Comparison of ENCODE assay signal across 8 cellular contexts in genomic region chr12:50084775-50085614, GRCh38. TPM values are rescaled to one million over a fixed set of nuclear protein-coding genes. Genes with fewer than 3 reads are reported as not detected.
DNase-seq lines count a peak whose midpoint lies in the region; ATAC-seq and TF ChIP-seq lines count a peak whose summit lies in the region.

TSS of gene SMARCD1 (plus strand) at chr12:50085342. CDS start at chr12:50085370, 28 bp downstream.

- H3K27ac ChIP-seq in KOPT-K1 (ENCODE audit: low read depth, low read length, poor library complexity, severe bottlenecking) = peak within 1 kb of the TSS; percentile 73
- H3K27ac ChIP-seq in fibroblast of lung (ENCODE audit: insufficient read depth, low read length) = peak within 1 kb of the TSS; percentile 87

- peaks cover 10% of the 10 kb centered on the region for H3K79me2 ChIP-seq in fibroblast of lung (ENCODE audit: control insufficient read depth, insufficient read depth, low read length)

- H3K36me3 ChIP-seq in KOPT-K1 (ENCODE audit: insufficient read depth, low read length) (peaks cover 37% of the 10 kb centered on the region), fibroblast of lung (ENCODE audit: control insufficient read depth, insufficient read depth, low read length) (peaks cover 9% of the 10 kb centered on the region)

- peaks cover 18% of the 10 kb centered on the region for H3K36me3 Mint-ChIP-seq in activated T-helper 1 cell treated with anti-CD3 and anti-CD28 coated beads, Interleukin-12 subunit alpha, Interleukin-12 subunit beta, Interleukin-2, Interleukin-4 antibody, amounts not matched to agents 30 ng/mL and 10 ng/mL and 1 ng/mL, durations not matched to agents 14 hours and 24 hours and 36 hours (ENCODE audit: low read depth)
- peaks cover 0 to 36% (median 3%) of the 10 kb centered on the region in 3 donors for H3K36me3 Mint-ChIP-seq in naive thymus-derived CD8-positive, alpha-beta T cell

- peak within 1 kb of the TSS; percentile 94 for H2AFZ ChIP-seq in fibroblast of lung (ENCODE audit: low read length)

- peak within 1 kb of the TSS; percentile 70 to 100 (median 96) for H3K4me3 ChIP-seq in fibroblast of lung (replicated peaks in 1 of 4; ENCODE audit: control extremely low read depth in 1 of 4, insufficient read depth in 1 of 4, low read depth in 3 of 4, low read length in 4 of 4)

- peak within 1 kb of the TSS; percentile 90 for H3K4me3 Mint-ChIP-seq in activated T-helper 1 cell treated with anti-CD3 and anti-CD28 coated beads, Interleukin-12 subunit alpha, Interleukin-12 subunit beta, Interleukin-2, Interleukin-4 antibody, amounts not matched to agents 30 ng/mL and 10 ng/mL and 1 ng/mL, durations not matched to agents 14 hours and 24 hours and 36 hours
- peak within 1 kb of the TSS; percentile 90 to 99 (median 94) for H3K4me3 Mint-ChIP-seq in naive thymus-derived CD8-positive, alpha-beta T cell

- peak; percentile 94 for DNase-seq in DMS79 (lab: John Stamatoyannopoulos, UW)
- DNase-seq in RKO (ENCODE audit: low spot score) = peak; percentile 95
- peak; percentile 78 for DNase-seq in activated T-helper 1 cell treated with anti-CD3 and anti-CD28 coated beads, Interleukin-12 subunit alpha, Interleukin-12 subunit beta, Interleukin-2, Interleukin-4 antibody, amounts not matched to agents 30 ng/mL and 10 ng/mL and 1 ng/mL, durations not matched to agents 14 hours and 24 hours and 36 hours (ENCODE audit: low spot score)
- peak; percentile 91 to 93 for DNase-seq in fibroblast of lung (ENCODE audit: low read depth in 2 of 2)
- peak; percentile 66 to 91 (median 80) for DNase-seq in naive thymus-derived CD8-positive, alpha-beta T cell
- peak; percentile 65 to 88 (median 80) for DNase-seq in stimulated activated naive CD4-positive, alpha-beta T cell (lab: John Stamatoyannopoulos, UW)

- peak within 1 kb of the TSS; percentile 90 for H3K4me2 ChIP-seq in fibroblast of lung (ENCODE audit: extremely low read depth, insufficient read depth, low read length)

- H3K27ac Mint-ChIP-seq in activated T-helper 1 cell treated with anti-CD3 and anti-CD28 coated beads, Interleukin-12 subunit alpha, Interleukin-12 subunit beta, Interleukin-2, Interleukin-4 antibody, amounts not matched to agents 30 ng/mL and 10 ng/mL and 1 ng/mL, durations not matched to agents 14 hours and 24 hours and 36 hours = peak within 1 kb of the TSS; percentile 93
- H3K27ac Mint-ChIP-seq in naive thymus-derived CD8-positive, alpha-beta T cell = peak within 1 kb of the TSS; percentile 95 to 99 (median 97)

- no peaks in the 10 kb centered on the region for H4K20me1 ChIP-seq in fibroblast of lung (ENCODE audit: control insufficient read depth, extremely low read depth, insufficient read depth, low read length)

- peak; percentile 86 for ATAC-seq in GM21723 (IDR thresholded peaks at IDR 0.05; ENCODE audit: unreplicated experiment)
- ATAC-seq in naive thymus-derived CD8-positive, alpha-beta T cell = peak; percentile 89 to 91

- H3K4me1 ChIP-seq in fibroblast of lung (ENCODE audit: control insufficient read depth, extremely low read depth, insufficient read depth, low read length) = peaks cover 6% of the 10 kb centered on the region

- POLR2A ChIA-PET in naive thymus-derived CD8-positive, alpha-beta T cell (lab: Charles Lee) = interaction anchor here (0.6 to 4.0 kb wide), 12 partner anchors 9 to 261 kb away, joined by 3 to 61 read pairs (median 6); partner anchors contain the start of genes CERS5, COX14, GPD1 and LIMA1

- peaks cover 31% of the 10 kb centered on the region for H3K4me1 Mint-ChIP-seq in activated T-helper 1 cell treated with anti-CD3 and anti-CD28 coated beads, Interleukin-12 subunit alpha, Interleukin-12 subunit beta, Interleukin-2, Interleukin-4 antibody, amounts not matched to agents 30 ng/mL and 10 ng/mL and 1 ng/mL, durations not matched to agents 14 hours and 24 hours and 36 hours (ENCODE audit: low read depth)
- peaks cover 21 to 43% (median 38%) of the 10 kb centered on the region in 4 donors for H3K4me1 Mint-ChIP-seq in naive thymus-derived CD8-positive, alpha-beta T cell

- intact Hi-C loops in activated T-helper 1 cell treated with anti-CD3 and anti-CD28 coated beads, Interleukin-12 subunit alpha, Interleukin-12 subunit beta, Interleukin-2, Interleukin-4 antibody, amounts not matched to agents 30 ng/mL and 10 ng/mL and 1 ng/mL, durations not matched to agents 14 hours and 24 hours and 36 hours (cut with micrococcal nuclease) = loop anchor here (1.0 to 2.0 kb wide), 6 partner anchors 14 to 316 kb away; partner anchors contain the start of genes CERS5, LARP4, LIMA1 and RACGAP1

- H3K27me3 Mint-ChIP-seq in activated T-helper 1 cell treated with anti-CD3 and anti-CD28 coated beads, Interleukin-12 subunit alpha, Interleukin-12 subunit beta, Interleukin-2, Interleukin-4 antibody, amounts not matched to agents 30 ng/mL and 10 ng/mL and 1 ng/mL, durations not matched to agents 14 hours and 24 hours and 36 hours (ENCODE audit: insufficient read depth) = no peaks in the 10 kb centered on the region
- H3K27me3 Mint-ChIP-seq in naive thymus-derived CD8-positive, alpha-beta T cell = no peaks in the 10 kb centered on the region

- no peaks in the 10 kb centered on the region for H3K9me3 Mint-ChIP-seq in activated T-helper 1 cell treated with anti-CD3 and anti-CD28 coated beads, Interleukin-12 subunit alpha, Interleukin-12 subunit beta, Interleukin-2, Interleukin-4 antibody, amounts not matched to agents 30 ng/mL and 10 ng/mL and 1 ng/mL, durations not matched to agents 14 hours and 24 hours and 36 hours
- no peaks in the 10 kb centered on the region for H3K9me3 Mint-ChIP-seq in naive thymus-derived CD8-positive, alpha-beta T cell

- peak within 1 kb of the TSS; percentile 80 for H3K9ac ChIP-seq in fibroblast of lung (ENCODE audit: insufficient read depth, low read length)

- H3K27me3 ChIP-seq in fibroblast of lung (ENCODE audit: control insufficient read depth, insufficient read depth, low read length) = no peaks in the 10 kb centered on the region

- H3K9me3 ChIP-seq in KOPT-K1 (ENCODE audit: insufficient read depth, low read length, poor library complexity, severe bottlenecking) (no peaks in the 10 kb centered on the region), fibroblast of lung (ENCODE audit: control insufficient read depth, insufficient read depth, low read depth, low read length) (no peaks in the 10 kb centered on the region)

- TF ChIP-seq CTCF in fibroblast of lung (conservative IDR thresholded peaks at IDR 0.05 in 1 of 2, IDR thresholded peaks at IDR 0.05 in 1 of 2; ENCODE audit: low read depth in 1 of 2, low read length in 2 of 2) = peak; percentile 55 to 57

RNA-seq across cellular contexts. Expression of gene SMARCD1, which starts in this region (rescaled TPM):
- 74.6 and 75.3 TPM in 2 replicates for total RNA-seq in activated T-helper 1 cell treated with anti-CD3 and anti-CD28 coated beads, Interleukin-12 subunit alpha, Interleukin-12 subunit beta, Interleukin-2, Interleukin-4 antibody, amounts not matched to agents 30 ng/mL and 10 ng/mL and 1 ng/mL, durations not matched to agents 14 hours and 24 hours and 36 hours
- total RNA-seq in fibroblast of lung = 22.9 and 34.3 TPM in 2 replicates
- 30.5 and 45.0 TPM in 2 replicates for polyA plus RNA-seq in fibroblast of lung
- polyA plus RNA-seq in fibroblast of lung (2012) = 23.3 and 31.5 TPM in 2 replicates
- polyA minus RNA-seq in fibroblast of lung (ENCODE audit: low replicate concordance) = 42.1 and 88.6 TPM in 2 replicates
- 10 to 100 TPM; 63.1 to 71.8 TPM for total RNA-seq in naive thymus-derived CD8-positive, alpha-beta T cell
- polyA plus RNA-seq in naive thymus-derived CD8-positive, alpha-beta T cell = 10 to 100 TPM in 2 of 3 donors, 1 to 10 TPM in 1; 9.7 to 16.8 (median 16.0) TPM

Comparison
In these comparisons a context has a peak if more than half of its experiments do, and no peak if none do; other contexts are left out.
1. Peak in every context shown above with its lines: DNase-seq, ATAC-seq, H3K4me3 ChIP-seq and H3K27ac ChIP-seq.